7 cellular contexts compared by ENCODE assay signal in the genomic region with DNA sequence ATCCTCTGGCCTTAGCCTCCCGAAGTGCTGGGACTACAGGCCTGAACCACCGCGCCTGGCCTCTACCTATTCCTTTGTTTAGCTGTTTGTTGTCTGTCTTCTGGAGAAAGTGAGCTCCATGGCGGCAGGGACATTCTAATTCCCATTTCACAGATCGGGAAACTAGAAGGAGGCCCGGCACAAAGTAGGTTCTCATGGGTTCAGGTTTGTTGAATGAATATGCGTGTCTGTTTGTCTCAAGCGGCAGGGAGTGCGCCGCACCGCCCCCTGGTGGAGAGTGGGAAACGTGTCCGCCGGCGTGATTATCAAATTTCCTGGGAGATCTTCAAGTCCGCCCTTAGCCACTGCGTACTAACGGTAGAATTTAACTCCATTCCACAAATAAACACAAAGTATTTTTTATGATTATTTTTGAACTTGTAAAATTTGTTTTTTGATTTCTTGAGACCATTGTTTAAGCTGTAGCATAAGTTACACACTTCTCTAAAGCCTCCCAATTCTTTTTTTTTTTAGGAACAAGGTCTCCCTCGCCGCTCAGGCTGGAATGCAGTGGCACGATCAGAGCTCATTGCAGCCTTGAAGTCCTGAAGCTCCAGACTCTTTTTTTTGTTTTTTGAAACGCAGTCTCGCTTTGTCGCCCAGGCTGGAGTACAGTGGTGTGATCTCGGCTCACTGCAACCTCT. TPM values are rescaled to one million over a fixed set of nuclear protein-coding genes. Genes with fewer than 3 reads are reported as not detected.
DNase-seq lines count a peak whose midpoint lies in the region; ATAC-seq and TF ChIP-seq lines count a peak whose summit lies in the region.

No MANE protein-coding gene starts in this region.

- H3K4me3 ChIP-seq in cardiac fibroblast (replicated peaks in 1 of 2; ENCODE audit: low read depth in 2 of 2, low read length in 2 of 2) = no peak overlapping the region

- DNase-seq in GM10266 (ENCODE audit: extremely low spot score) (peak; percentile 74), NCI-H146 treated with DMSO at 0.1 percent for 48 hours (lab: John Stamatoyannopoulos, UW; ENCODE audit: unreplicated experiment) (peak; percentile 27), cardiac fibroblast (ENCODE audit: low read depth in 2 of 2) (peak; percentile 86 to 87), left lobe of liver (ENCODE audit: low spot score) (peak; percentile 76)
- peak; percentile 67 for DNase-seq in activated CD4-positive, CD25-positive, alpha-beta regulatory T cell treated with anti-CD3 and anti-CD28 coated beads, Interleukin-2, amount 50 U/mL, for 16 hours (ENCODE audit: low read depth, low spot score)
- DNase-seq in stimulated activated CD4-positive, alpha-beta T cell treated with anti-CD3 and anti-CD28 coated beads, Interleukin-4, amount 100 ng/mL, for 48 hours (ENCODE audit: low read depth in 2 of 2) = peak; percentile 72 to 85

- peak; percentile 87 for TF ChIP-seq CTCF in GM10266 (IDR thresholded peaks at IDR 0.05; ENCODE audit: control insufficient read depth, insufficient read depth, low read depth, missing control alignments)
- TF ChIP-seq CTCF in cardiac fibroblast (IDR thresholded peaks at IDR 0.05; ENCODE audit: low read depth, low read length) = peak; percentile 89

- ATAC-seq in left lobe of liver (peak; percentile 69), GM18868 (IDR thresholded peaks at IDR 0.05; ENCODE audit: unreplicated experiment) (no peak)

RNA-seq across cellular contexts. Expression of gene CCDC9, which starts 8.9 kb away (rescaled TPM):
- 10.4 TPM for total RNA-seq in left lobe of liver

RNA-seq across cellular contexts. Expression of gene BBC3, which starts 16.4 kb away (rescaled TPM):
- 2.7 TPM for total RNA-seq in left lobe of liver

RNA-seq across cellular contexts. Expression of gene INAFM1, which starts 27.2 kb away (rescaled TPM):
- total RNA-seq in left lobe of liver = 5.6 TPM

Comparison
In these comparisons a context has a peak if more than half of its experiments do, and no peak if none do; other contexts are left out.
1. DNase-seq: peak in every context shown above with its lines; median percentile 86 in cardiac fibroblast; 78 in stimulated activated CD4-positive, alpha-beta T cell treated with anti-CD3 and anti-CD28 coated beads, Interleukin-4, amount 100 ng/mL, for 48 hours; 76 in left lobe of liver; 74 in GM10266; 67 in activated CD4-positive, CD25-positive, alpha-beta regulatory T cell treated with anti-CD3 and anti-CD28 coated beads, Interleukin-2, amount 50 U/mL, for 16 hours; 27 in NCI-H146 treated with DMSO at 0.1 percent for 48 hours.